Comparison of ENCODE assay signal across 10 cellular contexts in genomic region chrX:54045563-54046228, GRCh38. TPM values are rescaled to one million over a fixed set of nuclear protein-coding genes. Genes with fewer than 3 reads are reported as not detected.
DNase-seq lines count a peak whose midpoint lies in the region; ATAC-seq and TF ChIP-seq lines count a peak whose summit lies in the region.
"Had no signal": no experiment of that assay in that cellular context is flagged by ENCODE, and none has a peak within 500 bp of the region (broad histone marks: within the 10 kb centered on the region; RNA-seq: fewer than 3 reads in every experiment).

No MANE protein-coding gene starts in this region.

- no peaks in the 10 kb centered on the region for H3K9me3 ChIP-seq in NT2/D1 (ENCODE audit: insufficient read depth, low read length)
- H3K9me3 ChIP-seq: HAP-1 had no signal

- peak overlapping the region; percentile 96 for H3K4me3 Mint-ChIP-seq in activated CD8-positive, alpha-beta memory T cell treated with anti-CD3 and anti-CD28 coated beads, Interleukin-2, amount 10 ng/mL, durations not matched to agents 7 days and 5 days

- H3K36me3 ChIP-seq in NT2/D1 (ENCODE audit: insufficient read depth, insufficient read length, low read length) = peaks cover 14% of the 10 kb centered on the region

- H3K9ac ChIP-seq in NT2/D1 (ENCODE audit: insufficient read length, low read depth) = peak overlapping the region; percentile 93

- H3K4me1 Mint-ChIP-seq in activated CD8-positive, alpha-beta memory T cell treated with anti-CD3 and anti-CD28 coated beads, Interleukin-2, amount 10 ng/mL, durations not matched to agents 7 days and 5 days = peaks cover 15% of the 10 kb centered on the region

- TF ChIP-seq CTCF in foreskin keratinocyte (conservative IDR thresholded peaks at IDR 0.05) = no peak

- CTCF ChIA-PET in activated CD8-positive, alpha-beta memory T cell treated with anti-CD3 and anti-CD28 coated beads, Interleukin-2, amount 10 ng/mL, durations not matched to agents 7 days and 5 days (lab: Charles Lee) = no interaction called here

- H3K4me3 ChIP-seq in NT2/D1 (ENCODE audit: insufficient read length, low read depth) = peak overlapping the region; percentile 82

- H3K4me1 ChIP-seq in NT2/D1 (ENCODE audit: insufficient read depth, insufficient read length) (peaks cover 4% of the 10 kb centered on the region), foreskin keratinocyte (no peaks in the 10 kb centered on the region)

- no peak for ATAC-seq in activated CD8-positive, alpha-beta memory T cell treated with anti-CD3 and anti-CD28 coated beads, Interleukin-2, amount 10 ng/mL, durations not matched to agents 7 days and 5 days
- ATAC-seq in foreskin keratinocyte = no peak

- H3K36me3 Mint-ChIP-seq in activated CD8-positive, alpha-beta memory T cell treated with anti-CD3 and anti-CD28 coated beads, Interleukin-2, amount 10 ng/mL, durations not matched to agents 7 days and 5 days = peaks cover 6% of the 10 kb centered on the region

- H3K27ac ChIP-seq in foreskin keratinocyte = peak overlapping the region; percentile 89
- H3K27ac ChIP-seq in temporal lobe (ENCODE audit: low read depth, low read length) = peak overlapping the region; percentile 93

- peak overlapping the region; percentile 95 for H3K27ac Mint-ChIP-seq in activated CD8-positive, alpha-beta memory T cell treated with anti-CD3 and anti-CD28 coated beads, Interleukin-2, amount 10 ng/mL, durations not matched to agents 7 days and 5 days

- H3K27me3 ChIP-seq in NT2/D1 (ENCODE audit: insufficient read depth, insufficient read length) (no peaks in the 10 kb centered on the region), foreskin keratinocyte (no peaks in the 10 kb centered on the region)

- H3K9me3 Mint-ChIP-seq in activated CD8-positive, alpha-beta memory T cell treated with anti-CD3 and anti-CD28 coated beads, Interleukin-2, amount 10 ng/mL, durations not matched to agents 7 days and 5 days (ENCODE audit: low read depth) = no peaks in the 10 kb centered on the region

- DNase-seq in activated CD8-positive, alpha-beta memory T cell treated with anti-CD3 and anti-CD28 coated beads, Interleukin-2, amount 10 ng/mL, durations not matched to agents 7 days and 5 days = no peak
- DNase-seq in activated CD8-positive, alpha-beta memory T cell treated with anti-CD3 and anti-CD28 coated beads, Interleukin-2, amount 50 U/mL, for 48 hours = no peak
- DNase-seq in NT2/D1 (ENCODE audit: low read depth, low spot score) (no peak), foreskin keratinocyte (no peak), NCI-H82 (lab: John Stamatoyannopoulos, UW) (no peak), superior temporal gyrus (ENCODE audit: extremely low spot score) (no peak)
- no peak for DNase-seq in activated CD4-positive, alpha-beta T cell treated with anti-CD3 and anti-CD28 coated beads for 1 hour
- DNase-seq: T1000 had no signal

- H3K27me3 Mint-ChIP-seq in activated CD8-positive, alpha-beta memory T cell treated with anti-CD3 and anti-CD28 coated beads, Interleukin-2, amount 10 ng/mL, durations not matched to agents 7 days and 5 days = no peaks in the 10 kb centered on the region

RNA-seq across cellular contexts. Expression of gene PHF8, which starts 1.4 kb away (rescaled TPM):
- total RNA-seq in activated CD8-positive, alpha-beta memory T cell treated with anti-CD3 and anti-CD28 coated beads, Interleukin-2, amount 10 ng/mL, durations not matched to agents 7 days and 5 days = 10 to 100 TPM; 42.9 to 44.9 TPM
- total RNA-seq in foreskin keratinocyte (10.2 and 10.3 TPM in 2 replicates), temporal lobe (13.5 TPM)
- 3.5 and 4.1 TPM in 2 replicates for polyA plus RNA-seq in foreskin keratinocyte
